ENCODE assay signal across 8 cellular contexts in the genomic region with DNA sequence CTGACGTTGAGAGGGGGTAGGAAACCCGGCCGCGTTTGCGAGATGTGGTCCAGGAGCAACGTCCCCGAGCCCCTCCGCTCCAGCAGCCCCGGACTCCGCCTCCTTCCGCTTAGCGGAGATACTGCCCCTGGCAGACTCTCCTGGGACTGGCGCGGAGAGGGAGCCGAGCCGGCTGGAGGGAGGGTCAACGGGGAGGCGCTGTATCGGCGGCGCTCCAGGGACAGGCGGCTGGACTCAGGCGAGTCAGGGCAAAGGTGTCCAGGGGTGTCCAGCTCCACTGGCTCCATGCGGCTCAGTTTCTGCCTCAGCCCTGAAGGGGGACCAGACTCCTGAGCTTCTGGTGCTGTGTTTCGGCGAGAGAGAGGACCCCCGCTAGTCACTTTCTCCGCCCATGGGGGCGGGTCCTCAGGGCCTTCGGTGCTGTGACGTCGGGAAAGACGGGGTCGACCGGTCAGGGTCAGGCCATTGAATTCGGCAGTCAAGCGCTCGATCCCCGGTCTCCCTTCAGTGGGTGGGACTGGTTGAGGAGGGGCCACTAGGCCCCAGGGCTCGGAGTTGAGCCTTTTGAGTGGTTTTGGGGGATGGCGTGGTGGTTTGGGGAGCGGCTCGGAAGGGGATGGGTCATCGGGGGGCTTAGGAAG. TPM values are rescaled to one million over a fixed set of nuclear protein-coding genes. Genes with fewer than 3 reads are reported as not detected.
DNase-seq lines count a peak whose midpoint lies in the region; ATAC-seq, FAIRE-seq and TF ChIP-seq lines count a peak whose summit lies in the region.

No MANE protein-coding gene starts in this region.

- POLR2A ChIA-PET in HepG2 (lab: Yijun Ruan, JAX) = no interaction called here

- TF ChIP-seq POLR2A in HepG2 (IDR thresholded peaks at IDR 0.05; ENCODE audit: insufficient read depth in 1 of 2, low read depth in 2 of 2, low read length in 2 of 2) = peak; percentile 40 to 61; a peak in 2 of 4 replicates

- H3K36me3 ChIP-seq in HepG2 (replicated peaks in 1 of 2; ENCODE audit: control insufficient read depth in 1 of 2, insufficient read depth in 2 of 2, low read length in 2 of 2) = no peaks in the 10 kb centered on the region

- DNase-seq in ELF-1 (ENCODE audit: low read depth, low spot score) = peak; percentile 86
- peak; percentile 77 for DNase-seq in NCI-H1105 treated with DMSO at 0.1 percent for 48 hours (lab: John Stamatoyannopoulos, UW)
- peak; percentile 40 to 81 (median 58) for DNase-seq in dorsolateral prefrontal cortex
- peak; percentile 56 for DNase-seq in HepG2 (ENCODE audit: low spot score)
- DNase-seq in stimulated activated CD8-positive, alpha-beta memory T cell treated with anti-CD3 and anti-CD28 coated beads, Interleukin-12 subunit alpha, Interleukin-12 subunit beta, amount 100 ng/mL, for 4 hours (ENCODE audit: low read depth) = peak; percentile 34
- DNase-seq in RPMI8226 = no peak

- H4K20me1 ChIP-seq in HepG2 (ENCODE audit: insufficient read depth, low read length) = no peaks in the 10 kb centered on the region

- H3K4me2 ChIP-seq in HepG2 (ENCODE audit: low read depth, low read length) = peak overlapping the region; percentile 99

- H3K9me3 ChIP-seq in HepG2 (ENCODE audit: low read length) = no peaks in the 10 kb centered on the region

- CTCF ChIA-PET in HepG2 (lab: Yijun Ruan, JAX; ENCODE audit: low intra/inter-chr PET ratio, low total read pairs) = no interaction called here

- WGBS in HepG2 (ENCODE audit: low lambda C conversion rate) = 0% methylated on average over 7 of the region's 44 CpGs

- TF ChIP-seq CTCF in WI38 (IDR thresholded peaks at IDR 0.05; ENCODE audit: low read depth, low read length) (no peak), dorsolateral prefrontal cortex (IDR thresholded peaks at IDR 0.05 in 54 of 56, conservative IDR thresholded peaks at IDR 0.05 in 2 of 56; ENCODE audit: low read depth in 1 of 56, partially characterized antibody in 56 of 56) (peak in 37 of 56 donors; percentile 1 to 46 (median 26)), HepG2 (CRISPR knock-in tag; IDR thresholded peaks at IDR 0.05) (peak; percentile 64)

- in situ Hi-C loops in HepG2 (cut with HindIII; ENCODE audit: extremely low pct_ligation_motif_present, low pct_unique_long_range_greater_than_20kb) = loop anchor here (5.0 kb wide), 1 partner anchor 33 kb away; a partner anchor contains a TSS

- no TSS peak for BruUV-seq in HepG2 (replicated peaks; lab: Mats Ljungman, UMichigan)

- H3K4me1 ChIP-seq in HepG2 (ENCODE audit: insufficient read depth, low read length) = peaks cover 70% of the 10 kb centered on the region

- peak overlapping the region; percentile 62 for H3K9ac ChIP-seq in HepG2 (ENCODE audit: insufficient read depth, low read depth, low read length)

- H2AFZ ChIP-seq in HepG2 (ENCODE audit: low read length) = peak overlapping the region; percentile 74

- FAIRE-seq in HepG2 (lab: Jason Lieb, UNC) = no peak

- H3K27ac ChIP-seq in dorsolateral prefrontal cortex = peak overlapping the region; percentile 41 to 99 (median 95)
- no peak overlapping the region for H3K27ac ChIP-seq in HepG2 (ENCODE audit: extremely low read length, insufficient read depth, low read length)

- H3K27me3 ChIP-seq in dorsolateral prefrontal cortex = no peaks in the 10 kb centered on the region
- H3K27me3 ChIP-seq in HepG2 (ENCODE audit: control insufficient read depth in 1 of 2, insufficient read depth in 2 of 2, low read length in 2 of 2) = peaks cover 0 to 30% of the 10 kb centered on the region in 2 experiments; a peak in 3 of 5 replicates

- ATAC-seq in HepG2 (peak; percentile 69), GM21390 (IDR thresholded peaks at IDR 0.05; ENCODE audit: unreplicated experiment) (no peak)

- no peak for TF ChIP-seq RAD21 in HepG2 (CRISPR knock-in tag; IDR thresholded peaks at IDR 0.05)

- peak overlapping the region; percentile 67 for H3K4me3 ChIP-seq in WI38 (ENCODE audit: low read depth, low read length)
- peak overlapping the region; percentile 53 to 91 (median 76) for H3K4me3 ChIP-seq in dorsolateral prefrontal cortex
- peak overlapping the region; percentile 60 to 91 (median 68) for H3K4me3 ChIP-seq in HepG2 (replicated peaks in 1 of 3; ENCODE audit: insufficient read depth in 1 of 3, low read depth in 2 of 3, low read length in 3 of 3)

- TF ChIP-seq EP300 in HepG2 (IDR thresholded peaks at IDR 0.05; ENCODE audit: low read depth in 2 of 2, low read length in 2 of 2) (no peak), HepG2 (CRISPR knock-in tag; IDR thresholded peaks at IDR 0.05; ENCODE audit: borderline replicate concordance) (no peak)

- peaks cover 10% of the 10 kb centered on the region for H3K79me2 ChIP-seq in HepG2 (ENCODE audit: insufficient read depth, low read length)

- intact Hi-C loops in dorsolateral prefrontal cortex (cut with DNase I) = no loop called here
- intact Hi-C loops in HepG2 (cut with micrococcal nuclease; ENCODE audit: unreplicated experiment) = loop anchor here (5.0 kb wide), 2 partner anchors 47 to 103 kb away; a partner anchor contains a TSS

RNA-seq across cellular contexts. Expression of a gene that starts 2.8 kb away (rescaled TPM):
- total RNA-seq in dorsolateral prefrontal cortex = 10 to 100 TPM; 10.5 to 32.8 (median 17.8) TPM
- total RNA-seq in HepG2 (2016; rRNA removed; fragmentation: Illumina TruSeq; extraction: Trizol) = 8.1 and 10.9 TPM in 2 replicates
- total RNA-seq in HepG2 (2016; cell fraction: cytosol; rRNA removed; fragmentation: Illumina TruSeq; extraction: Trizol; ENCODE audit: low read depth) = 1.6 TPM in 2 replicates
- total RNA-seq in HepG2 (2016; cell fraction: insoluble cytoplasmic fraction; rRNA removed; fragmentation: Illumina TruSeq; extraction: Trizol) = 8.3 and 9.6 TPM in 2 replicates
- 6.8 and 7.1 TPM in 2 replicates for total RNA-seq in HepG2 (2016; cell fraction: membrane; rRNA removed; fragmentation: Illumina TruSeq; extraction: Trizol)
- 5.0 and 5.9 TPM in 2 replicates for total RNA-seq in HepG2 (2016; cell fraction: nucleus; rRNA removed; fragmentation: Illumina TruSeq; extraction: Trizol)
- 19.4 and 24.9 TPM in 2 replicates for polyA plus RNA-seq in HepG2 (2011; rRNA removed)
- polyA plus RNA-seq in HepG2 (2011; cell fraction: cytosol; rRNA removed) = 19.3 and 22.0 TPM in 2 replicates
- polyA plus RNA-seq in HepG2 (2011; cell fraction: nucleus; rRNA removed) = 5.2 and 7.4 TPM in 2 replicates
- polyA plus RNA-seq in HepG2 (2012) = 4.8 and 5.8 TPM in 2 replicates
- polyA plus RNA-seq in HepG2 (2016; cell fraction: cytosol; fragmentation: Illumina TruSeq; extraction: Trizol; ENCODE audit: low read depth) = 1.3 and 1.7 TPM in 2 replicates
- polyA plus RNA-seq in HepG2 (2016; cell fraction: insoluble cytoplasmic fraction; fragmentation: Illumina TruSeq; extraction: Trizol; ENCODE audit: low read depth) = 12.8 and 15.5 TPM in 2 replicates
- 5.7 and 5.8 TPM in 2 replicates for polyA plus RNA-seq in HepG2 (2016; cell fraction: membrane; fragmentation: Illumina TruSeq; extraction: Trizol; ENCODE audit: low read depth)
- polyA plus RNA-seq in HepG2 (2016; cell fraction: nucleus; fragmentation: Illumina TruSeq; extraction: Trizol; ENCODE audit: insufficient read depth, low read depth) = 9.8 and 10.9 TPM in 2 replicates
- 15.4 and 31.6 TPM in 2 replicates for polyA minus RNA-seq in HepG2 (2011; rRNA and poly(A)+ RNA removed; ENCODE audit: low replicate concordance)
- polyA minus RNA-seq in HepG2 (2011; cell fraction: cytosol; rRNA and poly(A)+ RNA removed) = 12.6 and 13.9 TPM in 2 replicates
- polyA minus RNA-seq in HepG2 (2011; cell fraction: nucleus; rRNA and poly(A)+ RNA removed) = 5.9 and 7.2 TPM in 2 replicates

RNA-seq across cellular contexts. Expression of a gene that starts 3.8 kb away (rescaled TPM):
- total RNA-seq in dorsolateral prefrontal cortex (10 to 100 TPM; 13.4 to 48.3 (median 29.4) TPM), HepG2 (2016; rRNA removed; fragmentation: Illumina TruSeq; extraction: Trizol) (0.07 and 0.14 TPM in 2 replicates)
- not detected in 2 replicates for total RNA-seq in HepG2 (2016; cell fraction: cytosol; rRNA removed; fragmentation: Illumina TruSeq; extraction: Trizol; ENCODE audit: low read depth)
- total RNA-seq in HepG2 (2016; cell fraction: insoluble cytoplasmic fraction; rRNA removed; fragmentation: Illumina TruSeq; extraction: Trizol) = 0.04 TPM in 1 of 2 replicates, not detected in the other
- total RNA-seq in HepG2 (2016; cell fraction: membrane; rRNA removed; fragmentation: Illumina TruSeq; extraction: Trizol) = 0.03 and 0.07 TPM in 2 replicates
- 0.13 and 0.19 TPM in 2 replicates for total RNA-seq in HepG2 (2016; cell fraction: nucleus; rRNA removed; fragmentation: Illumina TruSeq; extraction: Trizol)
- polyA plus RNA-seq in HepG2 (2011; rRNA removed) = 0.05 and 0.07 TPM in 2 replicates
- polyA plus RNA-seq in HepG2 (2011; cell fraction: cytosol; rRNA removed) = 0.04 and 0.05 TPM in 2 replicates
- 0.47 and 0.53 TPM in 2 replicates for polyA plus RNA-seq in HepG2 (2011; cell fraction: nucleus; rRNA removed)
- 0.11 and 0.19 TPM in 2 replicates for polyA plus RNA-seq in HepG2 (2012)
- polyA plus RNA-seq in HepG2 (2016; cell fraction: cytosol; fragmentation: Illumina TruSeq; extraction: Trizol; ENCODE audit: low read depth) = not detected in 2 replicates
- polyA plus RNA-seq in HepG2 (2016; cell fraction: insoluble cytoplasmic fraction; fragmentation: Illumina TruSeq; extraction: Trizol; ENCODE audit: low read depth) = 0.08 TPM in 1 of 2 replicates, not detected in the other
- polyA plus RNA-seq in HepG2 (2016; cell fraction: membrane; fragmentation: Illumina TruSeq; extraction: Trizol; ENCODE audit: low read depth) = 0.05 TPM in 1 of 2 replicates, not detected in the other
- 0.12 and 0.16 TPM in 2 replicates for polyA plus RNA-seq in HepG2 (2016; cell fraction: nucleus; fragmentation: Illumina TruSeq; extraction: Trizol; ENCODE audit: insufficient read depth, low read depth)
- 0.08 and 1.4 TPM in 2 replicates for polyA minus RNA-seq in HepG2 (2011; rRNA and poly(A)+ RNA removed; ENCODE audit: low replicate concordance)
- not detected in 2 replicates for polyA minus RNA-seq in HepG2 (2011; cell fraction: cytosol; rRNA and poly(A)+ RNA removed)
- polyA minus RNA-seq in HepG2 (2011; cell fraction: nucleus; rRNA and poly(A)+ RNA removed) = 0.25 and 0.39 TPM in 2 replicates

RNA-seq across cellular contexts. Expression of a gene that starts 3.9 kb away (rescaled TPM):
- total RNA-seq in dorsolateral prefrontal cortex = 10 to 100 TPM; 13.1 to 24.6 (median 19.0) TPM
- 12.4 and 15.3 TPM in 2 replicates for total RNA-seq in HepG2 (2016; rRNA removed; fragmentation: Illumina TruSeq; extraction: Trizol)
- 7.1 and 7.5 TPM in 2 replicates for total RNA-seq in HepG2 (2016; cell fraction: cytosol; rRNA removed; fragmentation: Illumina TruSeq; extraction: Trizol; ENCODE audit: low read depth)
- total RNA-seq in HepG2 (2016; cell fraction: insoluble cytoplasmic fraction; rRNA removed; fragmentation: Illumina TruSeq; extraction: Trizol) = 12.8 and 14.4 TPM in 2 replicates
- 15.4 and 17.0 TPM in 2 replicates for total RNA-seq in HepG2 (2016; cell fraction: membrane; rRNA removed; fragmentation: Illumina TruSeq; extraction: Trizol)
- total RNA-seq in HepG2 (2016; cell fraction: nucleus; rRNA removed; fragmentation: Illumina TruSeq; extraction: Trizol) = 5.4 and 6.2 TPM in 2 replicates
- polyA plus RNA-seq in HepG2 (2011; rRNA removed) = 10.8 and 11.5 TPM in 2 replicates
- 7.4 and 7.9 TPM in 2 replicates for polyA plus RNA-seq in HepG2 (2011; cell fraction: cytosol; rRNA removed)
- 5.1 and 6.2 TPM in 2 replicates for polyA plus RNA-seq in HepG2 (2011; cell fraction: nucleus; rRNA removed)
- polyA plus RNA-seq in HepG2 (2012) = 14.4 and 20.2 TPM in 2 replicates
- polyA plus RNA-seq in HepG2 (2016; cell fraction: cytosol; fragmentation: Illumina TruSeq; extraction: Trizol; ENCODE audit: low read depth) = 10.0 and 10.7 TPM in 2 replicates
- 21.5 and 23.2 TPM in 2 replicates for polyA plus RNA-seq in HepG2 (2016; cell fraction: insoluble cytoplasmic fraction; fragmentation: Illumina TruSeq; extraction: Trizol; ENCODE audit: low read depth)
- 20.0 and 21.6 TPM in 2 replicates for polyA plus RNA-seq in HepG2 (2016; cell fraction: membrane; fragmentation: Illumina TruSeq; extraction: Trizol; ENCODE audit: low read depth)
- 11.4 and 13.9 TPM in 2 replicates for polyA plus RNA-seq in HepG2 (2016; cell fraction: nucleus; fragmentation: Illumina TruSeq; extraction: Trizol; ENCODE audit: insufficient read depth, low read depth)
- 2.5 and 3.4 TPM in 2 replicates for polyA minus RNA-seq in HepG2 (2011; rRNA and poly(A)+ RNA removed; ENCODE audit: low replicate concordance)
- 2.5 and 4.6 TPM in 2 replicates for polyA minus RNA-seq in HepG2 (2011; cell fraction: cytosol; rRNA and poly(A)+ RNA removed)
- polyA minus RNA-seq in HepG2 (2011; cell fraction: nucleus; rRNA and poly(A)+ RNA removed) = 5.0 and 6.6 TPM in 2 replicates

RNA-seq across cellular contexts. Expression of a gene that starts 33.3 kb away (rescaled TPM):
- total RNA-seq in dorsolateral prefrontal cortex (100 to 1,000 TPM in 24 of 120 experiments, 10 to 100 TPM in 96; 68.5 to 111 (median 91.1) TPM), HepG2 (2016; rRNA removed; fragmentation: Illumina TruSeq; extraction: Trizol) (162 and 224 TPM in 2 replicates)
- 15.8 and 21.1 TPM in 2 replicates for total RNA-seq in HepG2 (2016; cell fraction: cytosol; rRNA removed; fragmentation: Illumina TruSeq; extraction: Trizol; ENCODE audit: low read depth)
- total RNA-seq in HepG2 (2016; cell fraction: insoluble cytoplasmic fraction; rRNA removed; fragmentation: Illumina TruSeq; extraction: Trizol) = 164 and 238 TPM in 2 replicates
- 32.6 and 36.1 TPM in 2 replicates for total RNA-seq in HepG2 (2016; cell fraction: membrane; rRNA removed; fragmentation: Illumina TruSeq; extraction: Trizol)
- total RNA-seq in HepG2 (2016; cell fraction: nucleus; rRNA removed; fragmentation: Illumina TruSeq; extraction: Trizol) = 58.0 and 59.0 TPM in 2 replicates
- 75.2 and 106 TPM in 2 replicates for polyA plus RNA-seq in HepG2 (2011; rRNA removed)
- polyA plus RNA-seq in HepG2 (2011; cell fraction: cytosol; rRNA removed) = 81.5 and 102 TPM in 2 replicates
- 25.3 and 38.5 TPM in 2 replicates for polyA plus RNA-seq in HepG2 (2011; cell fraction: nucleus; rRNA removed)
- polyA plus RNA-seq in HepG2 (2012) = 87.0 and 96.0 TPM in 2 replicates
- 14.2 and 15.2 TPM in 2 replicates for polyA plus RNA-seq in HepG2 (2016; cell fraction: cytosol; fragmentation: Illumina TruSeq; extraction: Trizol; ENCODE audit: low read depth)
- polyA plus RNA-seq in HepG2 (2016; cell fraction: insoluble cytoplasmic fraction; fragmentation: Illumina TruSeq; extraction: Trizol; ENCODE audit: low read depth) = 218 and 247 TPM in 2 replicates
- 28.1 and 28.8 TPM in 2 replicates for polyA plus RNA-seq in HepG2 (2016; cell fraction: membrane; fragmentation: Illumina TruSeq; extraction: Trizol; ENCODE audit: low read depth)
- 89.2 and 112 TPM in 2 replicates for polyA plus RNA-seq in HepG2 (2016; cell fraction: nucleus; fragmentation: Illumina TruSeq; extraction: Trizol; ENCODE audit: insufficient read depth, low read depth)
- polyA minus RNA-seq in HepG2 (2011; rRNA and poly(A)+ RNA removed; ENCODE audit: low replicate concordance) = 14.9 and 35.6 TPM in 2 replicates
- 26.3 and 33.8 TPM in 2 replicates for polyA minus RNA-seq in HepG2 (2011; cell fraction: cytosol; rRNA and poly(A)+ RNA removed)
- polyA minus RNA-seq in HepG2 (2011; cell fraction: nucleus; rRNA and poly(A)+ RNA removed) = 20.2 and 28.7 TPM in 2 replicates

RNA-seq across cellular contexts. Expression of a gene that starts 35.8 kb away (rescaled TPM):
- total RNA-seq in dorsolateral prefrontal cortex (100 to 1,000 TPM in 98 of 120 experiments, 10 to 100 TPM in 22; 36.4 to 580 (median 158) TPM), HepG2 (2016; rRNA removed; fragmentation: Illumina TruSeq; extraction: Trizol) (24.4 and 25.4 TPM in 2 replicates)
- total RNA-seq in HepG2 (2016; cell fraction: cytosol; rRNA removed; fragmentation: Illumina TruSeq; extraction: Trizol; ENCODE audit: low read depth) = 4.1 and 4.3 TPM in 2 replicates
- 23.8 and 24.4 TPM in 2 replicates for total RNA-seq in HepG2 (2016; cell fraction: insoluble cytoplasmic fraction; rRNA removed; fragmentation: Illumina TruSeq; extraction: Trizol)
- total RNA-seq in HepG2 (2016; cell fraction: membrane; rRNA removed; fragmentation: Illumina TruSeq; extraction: Trizol) = 11.5 and 11.6 TPM in 2 replicates
- 34.7 and 39.5 TPM in 2 replicates for total RNA-seq in HepG2 (2016; cell fraction: nucleus; rRNA removed; fragmentation: Illumina TruSeq; extraction: Trizol)
- 237 and 283 TPM in 2 replicates for polyA plus RNA-seq in HepG2 (2011; rRNA removed)
- polyA plus RNA-seq in HepG2 (2011; cell fraction: cytosol; rRNA removed) = 133 and 240 TPM in 2 replicates
- polyA plus RNA-seq in HepG2 (2011; cell fraction: nucleus; rRNA removed) = 150 and 152 TPM in 2 replicates
- polyA plus RNA-seq in HepG2 (2012) = 191 and 204 TPM in 2 replicates
- 1.0 and 1.3 TPM in 2 replicates for polyA plus RNA-seq in HepG2 (2016; cell fraction: cytosol; fragmentation: Illumina TruSeq; extraction: Trizol; ENCODE audit: low read depth)
- polyA plus RNA-seq in HepG2 (2016; cell fraction: insoluble cytoplasmic fraction; fragmentation: Illumina TruSeq; extraction: Trizol; ENCODE audit: low read depth) = 19.6 and 21.5 TPM in 2 replicates
- polyA plus RNA-seq in HepG2 (2016; cell fraction: membrane; fragmentation: Illumina TruSeq; extraction: Trizol; ENCODE audit: low read depth) = 3.9 and 4.1 TPM in 2 replicates
- 35.2 and 39.0 TPM in 2 replicates for polyA plus RNA-seq in HepG2 (2016; cell fraction: nucleus; fragmentation: Illumina TruSeq; extraction: Trizol; ENCODE audit: insufficient read depth, low read depth)
- 132 and 425 TPM in 2 replicates for polyA minus RNA-seq in HepG2 (2011; rRNA and poly(A)+ RNA removed; ENCODE audit: low replicate concordance)
- 117 and 168 TPM in 2 replicates for polyA minus RNA-seq in HepG2 (2011; cell fraction: cytosol; rRNA and poly(A)+ RNA removed)
- 259 and 346 TPM in 2 replicates for polyA minus RNA-seq in HepG2 (2011; cell fraction: nucleus; rRNA and poly(A)+ RNA removed)

Comparison
In these comparisons a context has a peak if more than half of its experiments do, and no peak if none do; other contexts are left out.
1. RNA of a gene that starts 3.8 kb away (total RNA-seq): 13.4 to 48.3 TPM in dorsolateral prefrontal cortex; 0.03 to 0.19 TPM in HepG2; every median in the first group is over 10 times any median in the second.
2. Peak in every context shown above with its lines, with median percentiles within 50 percentile points of each other: H3K4me3 ChIP-seq.